ENCODE assay signal across 1 cellular context in the genomic region with DNA sequence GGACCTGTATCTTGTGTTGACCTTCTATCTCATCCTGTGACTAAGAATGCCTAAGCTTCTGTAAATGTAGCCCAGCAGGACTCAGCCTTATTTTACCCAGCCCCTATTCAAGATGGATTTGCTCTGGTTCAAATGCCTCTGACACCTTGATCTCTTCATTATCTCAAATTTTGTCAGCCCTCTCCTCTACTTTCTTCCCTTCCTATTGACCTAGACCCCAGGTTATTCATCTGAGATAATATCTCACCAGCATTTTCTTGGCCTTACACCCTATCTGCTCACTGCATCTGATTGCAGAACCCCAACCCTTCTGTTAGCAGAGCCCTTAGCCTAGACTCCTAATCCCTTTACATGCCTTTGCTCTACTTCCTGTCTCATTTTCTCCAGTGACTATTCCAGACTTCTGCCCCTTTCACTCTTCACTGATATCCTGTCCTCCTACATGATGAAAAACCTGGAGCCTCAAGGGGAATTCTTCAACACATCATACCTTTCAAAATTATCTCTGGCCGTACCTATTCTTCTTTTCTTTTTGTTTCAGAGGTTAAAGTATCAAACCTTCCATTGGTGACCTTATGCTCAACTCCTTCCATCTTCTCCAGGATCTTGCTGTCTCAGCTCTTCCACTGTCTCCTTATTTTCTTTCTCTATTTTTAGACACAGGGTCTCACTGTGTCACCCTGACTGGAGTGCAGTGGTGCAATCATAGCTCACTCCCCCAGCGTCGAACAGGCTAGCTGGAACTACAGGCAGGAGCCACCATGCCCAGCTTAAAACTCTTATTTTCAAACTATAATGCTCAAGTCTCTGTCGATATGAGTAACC.
TF ChIP-seq lines count a peak whose summit lies in the region.

No MANE protein-coding gene starts in this region.

TF ChIP-seq in K562, 482 proteins besides CTCF, POLR2A, EP300 and RAD21 (continued from another document and continues in another):
- TF ChIP-seq, protein P1, sequence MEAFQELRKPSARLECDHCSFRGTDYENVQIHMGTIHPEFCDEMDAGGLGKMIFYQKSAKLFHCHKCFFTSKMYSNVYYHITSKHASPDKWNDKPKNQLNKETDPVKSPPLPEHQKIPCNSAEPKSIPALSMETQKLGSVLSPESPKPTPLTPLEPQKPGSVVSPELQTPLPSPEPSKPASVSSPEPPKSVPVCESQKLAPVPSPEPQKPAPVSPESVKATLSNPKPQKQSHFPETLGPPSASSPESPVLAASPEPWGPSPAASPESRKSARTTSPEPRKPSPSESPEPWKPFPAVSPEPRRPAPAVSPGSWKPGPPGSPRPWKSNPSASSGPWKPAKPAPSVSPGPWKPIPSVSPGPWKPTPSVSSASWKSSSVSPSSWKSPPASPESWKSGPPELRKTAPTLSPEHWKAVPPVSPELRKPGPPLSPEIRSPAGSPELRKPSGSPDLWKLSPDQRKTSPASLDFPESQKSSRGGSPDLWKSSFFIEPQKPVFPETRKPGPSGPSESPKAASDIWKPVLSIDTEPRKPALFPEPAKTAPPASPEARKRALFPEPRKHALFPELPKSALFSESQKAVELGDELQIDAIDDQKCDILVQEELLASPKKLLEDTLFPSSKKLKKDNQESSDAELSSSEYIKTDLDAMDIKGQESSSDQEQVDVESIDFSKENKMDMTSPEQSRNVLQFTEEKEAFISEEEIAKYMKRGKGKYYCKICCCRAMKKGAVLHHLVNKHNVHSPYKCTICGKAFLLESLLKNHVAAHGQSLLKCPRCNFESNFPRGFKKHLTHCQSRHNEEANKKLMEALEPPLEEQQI (IDR thresholded peaks at IDR 0.05) = no peak
- no peak for TF ChIP-seq KLF16 (IDR thresholded peaks at IDR 0.05)
- TF ChIP-seq XRCC3 (IDR thresholded peaks at IDR 0.05) = no peak
- no peak for TF ChIP-seq NR2C2 (CRISPR knock-in tag; IDR thresholded peaks at IDR 0.05)
- TF ChIP-seq NR2C2 (tag; IDR thresholded peaks at IDR 0.05) = peak; percentile 82; the same call in 1 of the 2 replicates
- no peak for TF ChIP-seq RBM15 (IDR thresholded peaks at IDR 0.05; ENCODE audit: insufficient read depth, low read length)
- TF ChIP-seq EWSR1 (IDR thresholded peaks at IDR 0.05; ENCODE audit: borderline replicate concordance, low read depth, partially characterized antibody) = no peak
- TF ChIP-seq, protein P2, sequence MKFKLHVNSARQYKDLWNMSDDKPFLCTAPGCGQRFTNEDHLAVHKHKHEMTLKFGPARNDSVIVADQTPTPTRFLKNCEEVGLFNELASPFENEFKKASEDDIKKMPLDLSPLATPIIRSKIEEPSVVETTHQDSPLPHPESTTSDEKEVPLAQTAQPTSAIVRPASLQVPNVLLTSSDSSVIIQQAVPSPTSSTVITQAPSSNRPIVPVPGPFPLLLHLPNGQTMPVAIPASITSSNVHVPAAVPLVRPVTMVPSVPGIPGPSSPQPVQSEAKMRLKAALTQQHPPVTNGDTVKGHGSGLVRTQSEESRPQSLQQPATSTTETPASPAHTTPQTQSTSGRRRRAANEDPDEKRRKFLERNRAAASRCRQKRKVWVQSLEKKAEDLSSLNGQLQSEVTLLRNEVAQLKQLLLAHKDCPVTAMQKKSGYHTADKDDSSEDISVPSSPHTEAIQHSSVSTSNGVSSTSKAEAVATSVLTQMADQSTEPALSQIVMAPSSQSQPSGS (CRISPR knock-in tag; IDR thresholded peaks at IDR 0.05) = no peak
- TF ChIP-seq SOX6 (IDR thresholded peaks at IDR 0.05) = no peak
- TF ChIP-seq ZNF445 (CRISPR knock-in tag; IDR thresholded peaks at IDR 0.05; ENCODE audit: low read depth) = peak; percentile 56; the same call in 1 of the 2 replicates
- no peak for TF ChIP-seq SMARCB1 (IDR thresholded peaks at IDR 0.05; ENCODE audit: insufficient read length, low read depth)
- peak; percentile 82 for TF ChIP-seq ZNF239 (CRISPR knock-in tag; IDR thresholded peaks at IDR 0.05)
- peak in 1 of 2 experiments; percentile 96; a peak in 2 of 4 replicates for TF ChIP-seq TEAD1 (CRISPR knock-in tag; IDR thresholded peaks at IDR 0.05)
- TF ChIP-seq MED1 (CRISPR knock-in tag; IDR thresholded peaks at IDR 0.05; ENCODE audit: borderline replicate concordance) = no peak
- TF ChIP-seq MAFK (IDR thresholded peaks at IDR 0.05; ENCODE audit: low read length) = no peak
- TF ChIP-seq NR1H2 (CRISPR knock-in tag; IDR thresholded peaks at IDR 0.05) = no peak
- no peak for TF ChIP-seq CBX1 (IDR thresholded peaks at IDR 0.05; ENCODE audit: low read depth)
- TF ChIP-seq JUND (IDR thresholded peaks at IDR 0.05; ENCODE audit: borderline replicate concordance, low read depth, low read length) = no peak
- TF ChIP-seq JUND (tag; IDR thresholded peaks at IDR 0.05; ENCODE audit: borderline replicate concordance, low read depth, low read length) = peak; percentile 51; the same call in 1 of the 3 replicates
- no peak for TF ChIP-seq KAT2B (IDR thresholded peaks at IDR 0.05; ENCODE audit: low read depth, low read length)
- TF ChIP-seq RFX1 (IDR thresholded peaks at IDR 0.05) = no peak
- TF ChIP-seq ELF1 (tag; IDR thresholded peaks at IDR 0.05) = peak; percentile 74
- TF ChIP-seq ZNF584 (CRISPR knock-in tag; IDR thresholded peaks at IDR 0.05; ENCODE audit: low read depth) = peak; percentile 94
- TF ChIP-seq, protein P3, sequence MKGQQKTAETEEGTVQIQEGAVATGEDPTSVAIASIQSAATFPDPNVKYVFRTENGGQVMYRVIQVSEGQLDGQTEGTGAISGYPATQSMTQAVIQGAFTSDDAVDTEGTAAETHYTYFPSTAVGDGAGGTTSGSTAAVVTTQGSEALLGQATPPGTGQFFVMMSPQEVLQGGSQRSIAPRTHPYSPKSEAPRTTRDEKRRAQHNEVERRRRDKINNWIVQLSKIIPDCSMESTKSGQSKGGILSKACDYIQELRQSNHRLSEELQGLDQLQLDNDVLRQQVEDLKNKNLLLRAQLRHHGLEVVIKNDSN (CRISPR knock-in tag; IDR thresholded peaks at IDR 0.05) = no peak
- peak; percentile 57; the same call in 1 of the 2 replicates for TF ChIP-seq TAF7 (tag; IDR thresholded peaks at IDR 0.05)
- 0 out of 2 replicates have a peak, but pooled peaks have one; percentile 31 for TF ChIP-seq JUNB (CRISPR knock-in tag; conservative IDR thresholded peaks at IDR 0.05)
- TF ChIP-seq POLR2H (tag; IDR thresholded peaks at IDR 0.05; ENCODE audit: low read depth) = no peak
- 0 out of 2 replicates have a peak, but pooled peaks have one; percentile 16 for TF ChIP-seq MAFG (tag; conservative IDR thresholded peaks at IDR 0.05)
- TF ChIP-seq, protein P4, sequence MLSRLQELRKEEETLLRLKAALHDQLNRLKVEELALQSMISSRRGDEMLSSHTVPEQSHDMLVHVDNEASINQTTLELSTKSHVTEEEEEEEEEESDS (CRISPR knock-in tag; IDR thresholded peaks at IDR 0.05) = peak; percentile 42; the same call in 1 of the 2 replicates
- 0 out of 2 replicates have a peak, but pooled peaks have one; percentile 66 for TF ChIP-seq MTA1 (IDR thresholded peaks at IDR 0.05; ENCODE audit: borderline replicate concordance)
- TF ChIP-seq ZNF354B (CRISPR knock-in tag; IDR thresholded peaks at IDR 0.05) = peak; percentile 78
- TF ChIP-seq ZC3H4 (CRISPR knock-in tag; IDR thresholded peaks at IDR 0.05; ENCODE audit: borderline replicate concordance) = no peak
- no peak for TF ChIP-seq SNRNP70 (optimal IDR thresholded peaks at IDR 0.05; ENCODE audit: low read depth, low read length)
- no peak for TF ChIP-seq COPS2 (conservative IDR thresholded peaks at IDR 0.05)
- 0 out of 2 replicates have a peak, but pooled peaks have one; percentile 29 for TF ChIP-seq KLF1 (tag; IDR thresholded peaks at IDR 0.05)
- TF ChIP-seq, protein P5, sequence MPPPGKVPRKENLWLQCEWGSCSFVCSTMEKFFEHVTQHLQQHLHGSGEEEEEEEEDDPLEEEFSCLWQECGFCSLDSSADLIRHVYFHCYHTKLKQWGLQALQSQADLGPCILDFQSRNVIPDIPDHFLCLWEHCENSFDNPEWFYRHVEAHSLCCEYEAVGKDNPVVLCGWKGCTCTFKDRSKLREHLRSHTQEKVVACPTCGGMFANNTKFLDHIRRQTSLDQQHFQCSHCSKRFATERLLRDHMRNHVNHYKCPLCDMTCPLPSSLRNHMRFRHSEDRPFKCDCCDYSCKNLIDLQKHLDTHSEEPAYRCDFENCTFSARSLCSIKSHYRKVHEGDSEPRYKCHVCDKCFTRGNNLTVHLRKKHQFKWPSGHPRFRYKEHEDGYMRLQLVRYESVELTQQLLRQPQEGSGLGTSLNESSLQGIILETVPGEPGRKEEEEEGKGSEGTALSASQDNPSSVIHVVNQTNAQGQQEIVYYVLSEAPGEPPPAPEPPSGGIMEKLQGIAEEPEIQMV (tag; conservative IDR thresholded peaks at IDR 0.05; ENCODE audit: low read depth) = peak; percentile 94
- 0 out of 2 replicates have a peak, but pooled peaks have one; percentile 12 for TF ChIP-seq ZNF253 (CRISPR knock-in tag; conservative IDR thresholded peaks at IDR 0.05)
- no peak for TF ChIP-seq FIP1L1 (IDR thresholded peaks at IDR 0.05; ENCODE audit: low read depth, low read length, poor library complexity, severe bottlenecking)
- TF ChIP-seq, protein P6, sequence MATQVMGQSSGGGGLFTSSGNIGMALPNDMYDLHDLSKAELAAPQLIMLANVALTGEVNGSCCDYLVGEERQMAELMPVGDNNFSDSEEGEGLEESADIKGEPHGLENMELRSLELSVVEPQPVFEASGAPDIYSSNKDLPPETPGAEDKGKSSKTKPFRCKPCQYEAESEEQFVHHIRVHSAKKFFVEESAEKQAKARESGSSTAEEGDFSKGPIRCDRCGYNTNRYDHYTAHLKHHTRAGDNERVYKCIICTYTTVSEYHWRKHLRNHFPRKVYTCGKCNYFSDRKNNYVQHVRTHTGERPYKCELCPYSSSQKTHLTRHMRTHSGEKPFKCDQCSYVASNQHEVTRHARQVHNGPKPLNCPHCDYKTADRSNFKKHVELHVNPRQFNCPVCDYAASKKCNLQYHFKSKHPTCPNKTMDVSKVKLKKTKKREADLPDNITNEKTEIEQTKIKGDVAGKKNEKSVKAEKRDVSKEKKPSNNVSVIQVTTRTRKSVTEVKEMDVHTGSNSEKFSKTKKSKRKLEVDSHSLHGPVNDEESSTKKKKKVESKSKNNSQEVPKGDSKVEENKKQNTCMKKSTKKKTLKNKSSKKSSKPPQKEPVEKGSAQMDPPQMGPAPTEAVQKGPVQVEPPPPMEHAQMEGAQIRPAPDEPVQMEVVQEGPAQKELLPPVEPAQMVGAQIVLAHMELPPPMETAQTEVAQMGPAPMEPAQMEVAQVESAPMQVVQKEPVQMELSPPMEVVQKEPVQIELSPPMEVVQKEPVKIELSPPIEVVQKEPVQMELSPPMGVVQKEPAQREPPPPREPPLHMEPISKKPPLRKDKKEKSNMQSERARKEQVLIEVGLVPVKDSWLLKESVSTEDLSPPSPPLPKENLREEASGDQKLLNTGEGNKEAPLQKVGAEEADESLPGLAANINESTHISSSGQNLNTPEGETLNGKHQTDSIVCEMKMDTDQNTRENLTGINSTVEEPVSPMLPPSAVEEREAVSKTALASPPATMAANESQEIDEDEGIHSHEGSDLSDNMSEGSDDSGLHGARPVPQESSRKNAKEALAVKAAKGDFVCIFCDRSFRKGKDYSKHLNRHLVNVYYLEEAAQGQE (CRISPR knock-in tag; IDR thresholded peaks at IDR 0.05; ENCODE audit: low read depth) = peak; percentile 79
- no peak for TF ChIP-seq TAF1 (IDR thresholded peaks at IDR 0.05; ENCODE audit: control insufficient read depth, extremely low read depth, insufficient read depth, low read length, severe bottlenecking)
- TF ChIP-seq SLC30A9 (CRISPR knock-in tag; IDR thresholded peaks at IDR 0.05) = no peak
- TF ChIP-seq TSC22D4 (tag; IDR thresholded peaks at IDR 0.05) = no peak
- TF ChIP-seq, protein P7, sequence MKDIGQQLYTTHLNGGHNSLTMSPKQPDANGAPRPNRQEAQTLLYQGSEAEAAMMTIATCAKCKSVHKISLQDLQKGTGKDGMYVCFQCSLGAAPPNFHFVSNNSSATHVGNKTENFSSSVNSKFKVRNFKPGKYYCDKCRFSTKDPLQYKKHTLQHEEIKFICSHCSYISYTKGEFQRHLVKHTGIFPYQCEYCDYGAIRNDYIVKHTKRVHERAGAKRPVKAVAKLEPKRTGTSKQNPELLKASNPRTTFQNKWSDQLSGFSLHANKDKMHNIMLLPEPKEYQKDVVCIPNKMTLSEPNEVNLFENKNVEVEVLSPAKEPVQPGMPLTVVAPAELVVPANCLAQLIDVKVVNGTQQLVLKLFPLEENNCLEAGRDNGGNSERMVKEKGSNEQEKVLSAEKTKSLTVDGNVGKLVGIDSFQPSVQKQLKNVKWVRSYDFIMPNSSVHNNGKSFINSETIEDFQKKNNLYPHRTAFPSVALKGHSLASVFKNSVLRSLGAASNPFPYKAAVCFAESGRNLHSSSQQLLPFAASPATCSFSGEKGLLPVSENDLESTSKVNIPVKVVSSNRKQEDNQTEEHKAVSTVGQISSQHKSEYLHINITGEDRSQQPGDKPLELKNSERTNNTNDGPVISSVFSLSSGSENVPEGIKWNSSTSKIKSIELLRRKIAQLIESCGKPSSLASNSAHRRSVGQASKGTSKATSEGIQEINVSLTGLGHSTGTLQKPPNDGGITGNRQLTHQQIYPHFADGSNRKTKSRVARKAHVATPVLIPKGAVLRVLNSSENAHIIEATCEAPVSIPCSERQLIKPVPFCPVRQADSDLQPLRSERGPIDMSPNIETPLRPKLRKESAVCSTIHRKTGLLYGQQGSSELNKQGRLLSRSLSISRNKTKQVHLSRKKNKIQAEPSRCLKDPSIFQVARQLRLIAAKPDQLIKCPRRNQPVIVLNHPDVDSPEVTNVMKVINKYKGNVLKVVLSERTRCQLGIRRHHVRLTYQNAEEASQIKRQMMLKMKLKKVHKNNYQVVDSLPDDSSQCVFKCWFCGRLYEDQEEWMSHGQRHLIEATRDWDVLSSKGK (CRISPR knock-in tag; IDR thresholded peaks at IDR 0.05) = no peak
- TF ChIP-seq, protein P8, sequence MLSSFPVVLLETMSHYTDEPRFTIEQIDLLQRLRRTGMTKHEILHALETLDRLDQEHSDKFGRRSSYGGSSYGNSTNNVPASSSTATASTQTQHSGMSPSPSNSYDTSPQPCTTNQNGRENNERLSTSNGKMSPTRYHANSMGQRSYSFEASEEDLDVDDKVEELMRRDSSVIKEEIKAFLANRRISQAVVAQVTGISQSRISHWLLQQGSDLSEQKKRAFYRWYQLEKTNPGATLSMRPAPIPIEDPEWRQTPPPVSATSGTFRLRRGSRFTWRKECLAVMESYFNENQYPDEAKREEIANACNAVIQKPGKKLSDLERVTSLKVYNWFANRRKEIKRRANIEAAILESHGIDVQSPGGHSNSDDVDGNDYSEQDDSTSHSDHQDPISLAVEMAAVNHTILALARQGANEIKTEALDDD (IDR thresholded peaks at IDR 0.05) = no peak; the same call in 1 of the 2 replicates
- peak; percentile 89 for TF ChIP-seq ZNF561 (CRISPR knock-in tag; conservative IDR thresholded peaks at IDR 0.05)
- TF ChIP-seq CAMTA2 (CRISPR knock-in tag; conservative IDR thresholded peaks at IDR 0.05) = no peak
- TF ChIP-seq, protein P9, sequence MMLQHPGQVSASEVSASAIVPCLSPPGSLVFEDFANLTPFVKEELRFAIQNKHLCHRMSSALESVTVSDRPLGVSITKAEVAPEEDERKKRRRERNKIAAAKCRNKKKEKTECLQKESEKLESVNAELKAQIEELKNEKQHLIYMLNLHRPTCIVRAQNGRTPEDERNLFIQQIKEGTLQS (IDR thresholded peaks at IDR 0.05) = no peak
- TF ChIP-seq, protein P9 (CRISPR knock-in tag; conservative IDR thresholded peaks at IDR 0.05) = no peak
- no peak for TF ChIP-seq ZC3H8 (IDR thresholded peaks at IDR 0.05)
- no peak for TF ChIP-seq MAFF (IDR thresholded peaks at IDR 0.05; ENCODE audit: low read length)
